Comparison of ENCODE assay signal across 10 cellular contexts in genomic region chr10:103645141-103646054, GRCh38.
DNase-seq lines count a peak whose midpoint lies in the region; ATAC-seq and TF ChIP-seq lines count a peak whose summit lies in the region.
"Had no signal": no experiment of that assay in that cellular context is flagged by ENCODE, and none has a peak within 500 bp of the region (broad histone marks: within the 10 kb centered on the region; RNA-seq: fewer than 3 reads in every experiment).

No MANE protein-coding gene starts in this region.

- CTCF ChIA-PET in A673 (lab: Charles Lee) = no interaction called here

- no peaks in the 10 kb centered on the region for H3K9me3 ChIP-seq in A673 (ENCODE audit: low read depth, low read length, poor library complexity, severe bottlenecking)
- no peaks in the 10 kb centered on the region for H3K9me3 ChIP-seq in mucosa of rectum (ENCODE audit: control insufficient read depth in 2 of 2, low read length in 2 of 2)

- POLR2A ChIA-PET in A673 (lab: Charles Lee; ENCODE audit: low non-redundant PET) = no interaction called here

- H3K9ac ChIP-seq in mucosa of rectum (ENCODE audit: low read depth in 1 of 2, low read length in 2 of 2) = no peak overlapping the region

- H3K4me3 ChIP-seq in A673 (ENCODE audit: low read depth, low read length, poor library complexity, severe bottlenecking) = no peak overlapping the region
- H3K4me3 ChIP-seq in mucosa of rectum (ENCODE audit: low read length in 2 of 2) = no peak overlapping the region

- H3K36me3 ChIP-seq in A673 (ENCODE audit: insufficient read depth, low read length, poor library complexity, severe bottlenecking) (peaks cover 7% of the 10 kb centered on the region), mucosa of rectum (ENCODE audit: control insufficient read depth in 2 of 2, insufficient read depth in 2 of 2, low read length in 2 of 2) (peaks cover 7 to 9% of the 10 kb centered on the region in 2 donors)

- no TSS peak for BruUV-seq in A673 (replicated peaks; lab: Mats Ljungman, UMichigan)

- no peaks in the 10 kb centered on the region for H3K4me1 ChIP-seq in A673 (ENCODE audit: insufficient read depth, low read length, poor library complexity, severe bottlenecking)
- peaks cover 12 to 28% of the 10 kb centered on the region in 2 donors for H3K4me1 ChIP-seq in mucosa of rectum (ENCODE audit: control insufficient read depth in 2 of 2, insufficient read depth in 2 of 2, low read length in 2 of 2)

- H3K27ac ChIP-seq in A673 (ENCODE audit: low read depth, low read length, poor library complexity, severe bottlenecking) (no peak overlapping the region), mucosa of rectum (ENCODE audit: low read depth in 2 of 2, low read length in 2 of 2) (peak overlapping the region; percentile 32 to 41)
- H3K27ac ChIP-seq: C4-2B had no signal

- no peak for TF ChIP-seq CTCF in A673 (conservative IDR thresholded peaks at IDR 0.05; ENCODE audit: low read depth, low read length)

- intact Hi-C loops in A673 (cut with micrococcal nuclease; ENCODE audit: unreplicated experiment) = no loop called here

- ATAC-seq in GM21381 (IDR thresholded peaks at IDR 0.05; ENCODE audit: unreplicated experiment) = no peak

- DNase-seq in A673 (ENCODE audit: low spot score) (peak; percentile 17), NOMO-1 (lab: John Stamatoyannopoulos, UW; ENCODE audit: unreplicated experiment in 2 of 2) (peak; percentile 82 to 88), dedifferentiated amniotic fluid mesenchymal stem cell (ENCODE audit: extremely low spot score) (peak; percentile 87), NCI-H82 (lab: John Stamatoyannopoulos, UW) (no peak), iPS-NIHi7 (ENCODE audit: extremely low spot score) (no peak)
- no peak for DNase-seq in stimulated activated CD4-positive, alpha-beta T cell treated with anti-CD3 and anti-CD28 coated beads, Interleukin-4, amount 100 ng/mL, for 24 hours
- DNase-seq: activated CD4-positive, alpha-beta T cell treated with anti-CD3 and anti-CD28 coated beads for 48 hours had no signal

- H3K27me3 ChIP-seq in A673 (replicated peaks; ENCODE audit: insufficient read depth, low read depth, low read length, poor library complexity) = no peaks in the 10 kb centered on the region
- H3K27me3 ChIP-seq in mucosa of rectum (ENCODE audit: control insufficient read depth in 2 of 2, insufficient read depth in 2 of 2, low read length in 2 of 2) = no peaks in the 10 kb centered on the region

Comparison
In these comparisons a context has a peak if more than half of its experiments do, and no peak if none do; other contexts are left out.
1. DNase-seq: peak in A673 (single experiment), NOMO-1 (2 of 2) and dedifferentiated amniotic fluid mesenchymal stem cell (single experiment); none in NCI-H82 (single experiment), stimulated activated CD4-positive, alpha-beta T cell treated with anti-CD3 and anti-CD28 coated beads, Interleukin-4, amount 100 ng/mL, for 24 hours (single experiment) and iPS-NIHi7 (single experiment).